8 cellular contexts compared by ENCODE assay signal in the genomic region with DNA sequence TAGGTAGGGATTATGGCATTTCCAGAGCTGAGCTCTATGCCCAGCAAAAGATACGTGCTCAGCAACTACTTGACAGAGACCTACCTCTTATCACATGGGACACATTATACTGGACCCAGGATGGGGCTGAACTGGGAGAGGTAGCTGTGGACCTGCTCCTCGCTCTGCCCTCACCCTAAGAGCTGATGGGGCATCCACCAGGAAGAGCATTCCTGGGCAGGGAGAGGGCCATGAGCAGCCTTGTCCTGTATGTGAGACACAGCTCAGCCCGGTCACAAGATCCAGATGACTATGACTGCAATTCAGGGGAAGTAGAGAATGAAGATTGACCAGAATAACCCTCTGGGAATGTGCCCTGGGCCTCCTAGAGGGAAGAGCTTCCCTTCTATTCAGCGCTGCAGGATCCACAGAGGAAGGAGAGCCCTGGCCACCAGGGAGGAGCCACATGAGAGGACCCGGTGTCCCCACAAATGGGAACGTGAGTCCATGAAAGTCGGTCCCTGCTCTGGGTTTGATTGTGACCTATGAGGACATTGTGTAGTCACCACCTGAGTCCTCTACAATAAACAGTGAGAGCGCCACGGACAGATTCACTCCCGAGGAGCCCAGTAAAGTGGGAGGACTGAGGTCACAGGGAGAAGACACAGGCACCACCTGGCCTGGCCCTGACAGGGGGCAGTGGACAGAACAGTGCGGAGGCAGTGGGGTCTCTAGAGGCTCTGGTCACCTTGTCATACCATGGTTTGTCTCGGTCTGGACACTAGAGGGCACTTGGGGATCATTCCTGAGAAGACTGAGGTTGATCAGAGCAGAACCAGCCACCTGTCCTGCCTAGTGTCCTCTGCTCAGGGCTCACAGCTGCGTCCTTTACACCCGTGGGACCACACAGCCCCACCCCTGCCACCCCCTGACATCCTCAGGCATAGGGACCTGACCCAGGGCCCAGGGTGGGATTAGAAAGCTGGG.
DNase-seq lines count a peak whose midpoint lies in the region; ATAC-seq and TF ChIP-seq lines count a peak whose summit lies in the region.

No MANE protein-coding gene starts in this region.

- no peaks in the 10 kb centered on the region for H4K20me1 ChIP-seq in MM.1S (ENCODE audit: insufficient read depth, low read length)

- H3K4me1 Mint-ChIP-seq in activated CD4-positive, alpha-beta T cell treated with anti-CD3 and anti-CD28 coated beads for 36 hours = no peaks in the 10 kb centered on the region
- H3K4me1 Mint-ChIP-seq in activated B cell treated with CpG ODN at 0.5 μM for 24 hours = peaks cover 61% of the 10 kb centered on the region

- no peaks in the 10 kb centered on the region for H3K9me2 ChIP-seq in MM.1S (replicated peaks; ENCODE audit: insufficient read depth, low read length)

- H3K36me3 Mint-ChIP-seq in activated CD4-positive, alpha-beta T cell treated with anti-CD3 and anti-CD28 coated beads for 36 hours (ENCODE audit: low read depth) = no peaks in the 10 kb centered on the region
- no peaks in the 10 kb centered on the region for H3K36me3 Mint-ChIP-seq in activated B cell treated with CpG ODN at 0.5 μM for 24 hours (ENCODE audit: low read depth)

- H3K36me3 ChIP-seq in MM.1S (replicated peaks; ENCODE audit: insufficient read depth, low read length) = no peaks in the 10 kb centered on the region

- no peaks in the 10 kb centered on the region for H3K79me2 ChIP-seq in MM.1S (ENCODE audit: low read length)

- peaks cover 8% of the 10 kb centered on the region; the same call in 1 of the 2 replicates for H3K4me1 ChIP-seq in MM.1S (ENCODE audit: low read length)

- no peaks in the 10 kb centered on the region for H3K9me3 ChIP-seq in MM.1S (replicated peaks; ENCODE audit: insufficient read depth, low read length)

- no peak overlapping the region for H3K4me3 ChIP-seq in MM.1S (ENCODE audit: low read length)

- no peak overlapping the region for H2AFZ ChIP-seq in MM.1S (ENCODE audit: low read length)

- H3K27me3 Mint-ChIP-seq in activated CD4-positive, alpha-beta T cell treated with anti-CD3 and anti-CD28 coated beads for 36 hours = peaks cover 18% of the 10 kb centered on the region
- no peaks in the 10 kb centered on the region for H3K27me3 Mint-ChIP-seq in activated B cell treated with CpG ODN at 0.5 μM for 24 hours

- no peaks in the 10 kb centered on the region for H3K9me3 Mint-ChIP-seq in activated CD4-positive, alpha-beta T cell treated with anti-CD3 and anti-CD28 coated beads for 36 hours (ENCODE audit: low read depth)
- H3K9me3 Mint-ChIP-seq in activated B cell treated with CpG ODN at 0.5 μM for 24 hours = no peaks in the 10 kb centered on the region

- intact Hi-C loops in activated CD4-positive, alpha-beta T cell treated with anti-CD3 and anti-CD28 coated beads for 36 hours (cut with DNase I, micrococcal nuclease) = no loop called here
- intact Hi-C loops in activated B cell treated with CpG ODN at 0.5 μM for 24 hours (cut with micrococcal nuclease) = no loop called here

- H3K27me3 ChIP-seq in MM.1S (replicated peaks; ENCODE audit: insufficient read depth, low read length) = no peaks in the 10 kb centered on the region

- H3F3A ChIP-seq in MM.1S (ENCODE audit: insufficient read depth, low read length) = no peaks in the 10 kb centered on the region

- no peak overlapping the region for H3K9ac ChIP-seq in MM.1S (ENCODE audit: low read length)

- H3K27ac Mint-ChIP-seq in activated CD4-positive, alpha-beta T cell treated with anti-CD3 and anti-CD28 coated beads for 36 hours = no peak overlapping the region
- H3K27ac Mint-ChIP-seq in activated B cell treated with CpG ODN at 0.5 μM for 24 hours = no peak overlapping the region

- H3K27ac ChIP-seq in MM.1S (ENCODE audit: low read length) = no peak overlapping the region

- no peak overlapping the region for H3K4me3 Mint-ChIP-seq in activated CD4-positive, alpha-beta T cell treated with anti-CD3 and anti-CD28 coated beads for 36 hours
- peak overlapping the region; percentile 19 for H3K4me3 Mint-ChIP-seq in activated B cell treated with CpG ODN at 0.5 μM for 24 hours

- POLR2A ChIA-PET in activated CD4-positive, alpha-beta T cell treated with anti-CD3 and anti-CD28 coated beads for 36 hours (lab: Charles Lee) = no interaction called here
- POLR2A ChIA-PET in activated B cell treated with CpG ODN at 0.5 μM for 24 hours (lab: Charles Lee) = interaction anchor here (0.7 to 2.5 kb wide), 3 partner anchors 13 to 488 kb away, joined by 3 to 11 read pairs (median 3); no protein-coding TSS in a partner anchor

- TF ChIP-seq CTCF in MM.1S (IDR thresholded peaks at IDR 0.05; ENCODE audit: low read length) (peak; percentile 66), activated B cell treated with CpG ODN at 0.5 μM for 24 hours (IDR thresholded peaks at IDR 0.05) (no peak)

- H3K4me2 ChIP-seq in MM.1S (ENCODE audit: low read depth, low read length) = no peak overlapping the region

- ATAC-seq in activated CD4-positive, alpha-beta T cell treated with anti-CD3 and anti-CD28 coated beads for 36 hours = peak; percentile 36
- ATAC-seq in activated B cell treated with CpG ODN at 0.5 μM for 24 hours (ENCODE audit: low read depth) (peak; percentile 60), HG02981 (IDR thresholded peaks at IDR 0.05; ENCODE audit: unreplicated experiment) (no peak), HG03521 (IDR thresholded peaks at IDR 0.05; ENCODE audit: unreplicated experiment) (no peak), GM21390 (IDR thresholded peaks at IDR 0.05; ENCODE audit: unreplicated experiment) (no peak)

- peak; percentile 19 for DNase-seq in activated CD4-positive, alpha-beta T cell treated with anti-CD3 and anti-CD28 coated beads for 36 hours
- DNase-seq in activated CD4-positive, alpha-beta T cell treated with anti-CD3 and anti-CD28 coated beads, Interleukin-2, amount 50 U/mL, for 1 hour = no peak
- DNase-seq in MM.1S = peak; percentile 55
- no peak for DNase-seq in activated B cell treated with CpG ODN at 0.5 μM for 24 hours
- peak; percentile 9 for DNase-seq in kidney glomerular epithelial cell (lab: John Stamatoyannopoulos, UW)

- CTCF ChIA-PET in activated CD4-positive, alpha-beta T cell treated with anti-CD3 and anti-CD28 coated beads for 36 hours (lab: Charles Lee) = interaction anchor here (0.7 to 1.7 kb wide), 3 partner anchors 11 to 13 kb away, joined by 3 to 6 read pairs (median 3); no protein-coding TSS in a partner anchor
- CTCF ChIA-PET in activated B cell treated with CpG ODN at 0.5 μM for 24 hours (lab: Charles Lee) = interaction anchor here (1.1 to 3.7 kb wide), 7 partner anchors 14 to 546 kb away, joined by 3 to 20 read pairs (median 3); no protein-coding TSS in a partner anchor

Comparison
In these comparisons a context has a peak if more than half of its experiments do, and no peak if none do; other contexts are left out.
1. DNase-seq: peak in activated CD4-positive, alpha-beta T cell treated with anti-CD3 and anti-CD28 coated beads for 36 hours (single experiment), MM.1S (single experiment) and kidney glomerular epithelial cell (single experiment); none in activated CD4-positive, alpha-beta T cell treated with anti-CD3 and anti-CD28 coated beads, Interleukin-2, amount 50 U/mL, for 1 hour (single experiment) and activated B cell treated with CpG ODN at 0.5 μM for 24 hours (single experiment).
2. ATAC-seq: peak in activated CD4-positive, alpha-beta T cell treated with anti-CD3 and anti-CD28 coated beads for 36 hours (single experiment) and activated B cell treated with CpG ODN at 0.5 μM for 24 hours (single experiment); none in HG02981 (single experiment), HG03521 (single experiment) and GM21390 (single experiment).